8 cellular contexts compared by ENCODE assay signal in genomic region chr19:39444598-39445257, GRCh38. TPM values are rescaled to one million over a fixed set of nuclear protein-coding genes. Genes with fewer than 3 reads are reported as not detected.
DNase-seq lines count a peak whose midpoint lies in the region.

No MANE protein-coding gene starts in this region.

- H3K4me3 Mint-ChIP-seq in activated CD4-positive, alpha-beta T cell treated with anti-CD3 and anti-CD28 coated beads, Interleukin-2, amount 10 ng/mL, durations not matched to agents 7 days and 5 days, result peak overlapping the region; percentile 92

- H3K9ac ChIP-seq in iPS-20b (ENCODE audit: low read depth, low read length) (peak overlapping the region; percentile 94), stomach smooth muscle (ENCODE audit: low read length in 2 of 2) (peak overlapping the region; percentile 84 to 100)

- DNase-seq in activated CD4-positive, alpha-beta T cell treated with anti-CD3 and anti-CD28 coated beads, Interleukin-2, amount 10 ng/mL, durations not matched to agents 7 days and 5 days, result no peak
- DNase-seq in activated CD4-positive, alpha-beta T cell treated with anti-CD3 and anti-CD28 coated beads for 4 hours, result no peak
- DNase-seq in Kasumi-1 (lab: John Stamatoyannopoulos, UW), result no peak
- DNase-seq in mucosa of gallbladder (ENCODE audit: low spot score), result no peak
- no peak for DNase-seq in posterior cingulate gyrus

- H3K4me3 ChIP-seq in iPS-20b (ENCODE audit: low read length) (peak overlapping the region; percentile 88), stomach smooth muscle (ENCODE audit: low read length in 2 of 2) (peak overlapping the region; percentile 94 to 100)

- peaks cover 23% of the 10 kb centered on the region for H3K36me3 ChIP-seq in iPS-20b (ENCODE audit: insufficient read depth, low read depth, low read length)
- peaks cover 0 to 7% of the 10 kb centered on the region in 2 donors for H3K36me3 ChIP-seq in stomach smooth muscle (ENCODE audit: control insufficient read depth in 2 of 2, insufficient read depth in 2 of 2, low read length in 2 of 2)

- H3K9me3 Mint-ChIP-seq in activated CD4-positive, alpha-beta T cell treated with anti-CD3 and anti-CD28 coated beads, Interleukin-2, amount 10 ng/mL, durations not matched to agents 7 days and 5 days, result no peaks in the 10 kb centered on the region

- H3K27me3 ChIP-seq in iPS-20b (ENCODE audit: insufficient read depth, low read length) (no peaks in the 10 kb centered on the region), stomach smooth muscle (ENCODE audit: control insufficient read depth in 1 of 2, insufficient read depth in 2 of 2, low read length in 2 of 2) (peaks cover 0 to 2% of the 10 kb centered on the region in 2 donors)

- WGBS in adipose tissue, 3 donors, result 3 to 4% (median 3%) methylated on average over 20 of the region's 20 CpGs

- no peaks in the 10 kb centered on the region for H3K27me3 Mint-ChIP-seq in activated CD4-positive, alpha-beta T cell treated with anti-CD3 and anti-CD28 coated beads, Interleukin-2, amount 10 ng/mL, durations not matched to agents 7 days and 5 days

- H3K27ac ChIP-seq in adipose tissue (ENCODE audit: low read depth, low read length), result peak overlapping the region; percentile 45
- peak overlapping the region; percentile 5 for H3K27ac ChIP-seq in iPS-20b (ENCODE audit: low read length)
- peak overlapping the region; percentile 95 for H3K27ac ChIP-seq in stomach smooth muscle (ENCODE audit: low read length)

- peaks cover 34% of the 10 kb centered on the region for H3K36me3 Mint-ChIP-seq in activated CD4-positive, alpha-beta T cell treated with anti-CD3 and anti-CD28 coated beads, Interleukin-2, amount 10 ng/mL, durations not matched to agents 7 days and 5 days (ENCODE audit: low read depth)

- H3K9me3 ChIP-seq in iPS-20b (ENCODE audit: insufficient read depth, low read depth, low read length), result no peaks in the 10 kb centered on the region
- no peaks in the 10 kb centered on the region for H3K9me3 ChIP-seq in stomach smooth muscle (ENCODE audit: control insufficient read depth in 2 of 2, low read length in 2 of 2)

- intact Hi-C loops in posterior cingulate gyrus (cut with DNase I), result loop anchor here (1.0 to 5.0 kb wide), 3 partner anchors 8 to 88 kb away; partner anchors contain the start of genes EID2B and TIMM50

- POLR2A ChIA-PET in activated CD4-positive, alpha-beta T cell treated with anti-CD3 and anti-CD28 coated beads, Interleukin-2, amount 10 ng/mL, durations not matched to agents 7 days and 5 days (lab: Charles Lee), result interaction anchor here (0.6 to 2.1 kb wide), 2 partner anchors 9 to 16 kb away, joined by 5 to 8 read pairs; partner anchors contain the start of gene RPS16

- H3K4me1 Mint-ChIP-seq in activated CD4-positive, alpha-beta T cell treated with anti-CD3 and anti-CD28 coated beads, Interleukin-2, amount 10 ng/mL, durations not matched to agents 7 days and 5 days, result peaks cover 56% of the 10 kb centered on the region

- CTCF ChIA-PET in activated CD4-positive, alpha-beta T cell treated with anti-CD3 and anti-CD28 coated beads, Interleukin-2, amount 10 ng/mL, durations not matched to agents 7 days and 5 days (lab: Charles Lee), result interaction anchor here (0.7 to 2.3 kb wide), 5 partner anchors 9 to 47 kb away, joined by 3 to 10 read pairs (median 4); partner anchors contain the start of gene RPS16

- H3K4me1 ChIP-seq in iPS-20b (ENCODE audit: insufficient read depth, low read length), result 0 out of 2 replicates have a peak, but pooled peaks cover 4% of the 10 kb centered on the region
- H3K4me1 ChIP-seq in stomach smooth muscle (ENCODE audit: control insufficient read depth, insufficient read depth, low read length), result peaks cover 31% of the 10 kb centered on the region

- peak overlapping the region; percentile 97 for H3K27ac Mint-ChIP-seq in activated CD4-positive, alpha-beta T cell treated with anti-CD3 and anti-CD28 coated beads, Interleukin-2, amount 10 ng/mL, durations not matched to agents 7 days and 5 days

RNA-seq across cellular contexts. Expression of gene SUPT5H, which starts 0.7 kb away (rescaled TPM):
- 100 to 1,000 TPM; 144 to 150 TPM for total RNA-seq in activated CD4-positive, alpha-beta T cell treated with anti-CD3 and anti-CD28 coated beads, Interleukin-2, amount 10 ng/mL, durations not matched to agents 7 days and 5 days
- 100 to 1,000 TPM in 1 of 3 donors, 10 to 100 TPM in 2; 64.7 to 107 (median 71.3) TPM for polyA plus RNA-seq in adipose tissue
- total RNA-seq in mucosa of gallbladder, result 157 TPM

RNA-seq across cellular contexts. Expression of gene RPS16, which starts 9.0 kb away (rescaled TPM):
- 1,000 to 10,000 TPM; 2,465 to 3,009 TPM for total RNA-seq in activated CD4-positive, alpha-beta T cell treated with anti-CD3 and anti-CD28 coated beads, Interleukin-2, amount 10 ng/mL, durations not matched to agents 7 days and 5 days
- polyA plus RNA-seq in adipose tissue, result 1,000 to 10,000 TPM; 2,185 to 4,039 (median 3,887) TPM
- 1,378 TPM for total RNA-seq in mucosa of gallbladder

RNA-seq across cellular contexts. Expression of gene PLEKHG2, which starts 32.3 kb away (rescaled TPM):
- total RNA-seq in activated CD4-positive, alpha-beta T cell treated with anti-CD3 and anti-CD28 coated beads, Interleukin-2, amount 10 ng/mL, durations not matched to agents 7 days and 5 days, result 10 to 100 TPM; 74.4 to 77.9 TPM
- 10 to 100 TPM in 2 of 3 donors, 1 to 10 TPM in 1; 3.0 to 38.8 (median 27.2) TPM for polyA plus RNA-seq in adipose tissue
- 41.8 TPM for total RNA-seq in mucosa of gallbladder

RNA-seq across cellular contexts. Expression of gene TIMM50, which starts 35.9 kb away (rescaled TPM):
- total RNA-seq in activated CD4-positive, alpha-beta T cell treated with anti-CD3 and anti-CD28 coated beads, Interleukin-2, amount 10 ng/mL, durations not matched to agents 7 days and 5 days, result 10 to 100 TPM; 45.7 to 56.8 TPM
- 10 to 100 TPM; 26.8 to 63.0 (median 32.4) TPM for polyA plus RNA-seq in adipose tissue
- total RNA-seq in mucosa of gallbladder, result 53.3 TPM

RNA-seq across cellular contexts. Expression of gene ZFP36, which starts 38.1 kb away (rescaled TPM):
- 10 to 100 TPM; 92.5 to 93.4 TPM for total RNA-seq in activated CD4-positive, alpha-beta T cell treated with anti-CD3 and anti-CD28 coated beads, Interleukin-2, amount 10 ng/mL, durations not matched to agents 7 days and 5 days
- 1,000 to 10,000 TPM in 2 of 3 donors, 10 to 100 TPM in 1; 80.2 to 1,764 (median 1,356) TPM for polyA plus RNA-seq in adipose tissue
- 180 TPM for total RNA-seq in mucosa of gallbladder

Comparison
In these comparisons a context has a peak if more than half of its experiments do, and no peak if none do; other contexts are left out.
1. H3K27ac ChIP-seq: peak in every context shown above with its lines; median percentile 95 in stomach smooth muscle; 45 in adipose tissue; 5 in iPS-20b.